17 cellular contexts compared by ENCODE assay signal in the genomic region with DNA sequence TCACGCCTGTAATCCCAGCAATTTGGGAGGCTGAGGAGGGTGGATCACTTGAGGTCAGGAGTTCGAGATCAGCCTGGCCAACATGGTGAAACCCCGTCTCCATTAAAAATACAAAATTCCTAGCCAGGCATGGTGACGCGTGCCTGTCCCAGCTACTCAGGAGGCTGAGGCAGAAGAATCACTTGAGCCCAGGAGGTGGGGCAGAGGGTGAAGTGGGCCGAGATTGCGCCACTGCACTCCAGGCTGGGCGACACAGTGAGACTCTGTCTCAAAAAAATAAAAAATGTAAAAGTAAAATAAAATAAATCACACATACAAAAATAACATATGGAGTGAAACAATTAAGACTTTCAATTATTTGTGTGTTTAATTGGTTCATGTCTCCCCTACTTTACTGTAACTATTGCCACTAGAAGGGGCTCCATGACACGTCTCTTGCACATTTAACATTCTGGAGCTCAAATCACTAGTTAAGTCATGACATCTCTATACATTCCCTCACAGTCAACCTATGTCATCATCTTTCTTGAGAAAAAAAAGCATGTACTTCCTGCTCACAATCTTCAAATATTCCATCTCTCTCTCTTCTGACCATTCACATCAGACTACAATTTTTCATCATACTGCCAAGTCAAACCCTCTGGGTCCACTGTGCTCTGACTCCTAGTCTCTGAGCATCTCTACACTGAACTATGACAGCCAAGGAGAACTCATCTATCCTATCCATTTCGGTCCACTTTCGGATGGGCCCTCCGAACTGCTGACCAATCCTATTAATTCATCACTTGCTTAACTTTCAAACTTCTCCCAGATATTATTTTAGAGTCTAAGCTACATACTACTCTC. TPM values are rescaled to one million over a fixed set of nuclear protein-coding genes. Genes with fewer than 3 reads are reported as not detected.
A peak's percentile ranks its signal among the peaks of the same experiment; 100 is the strongest.
DNase-seq lines count a peak whose midpoint lies in the region; ATAC-seq and TF ChIP-seq lines count a peak whose summit lies in the region.
"Had no signal": no experiment of that assay in that cellular context is flagged by ENCODE, and none has a peak within 500 bp of the region (broad histone marks: within the 10 kb centered on the region; RNA-seq: fewer than 3 reads in every experiment).

No MANE protein-coding gene starts in this region.

- H3K36me3 Mint-ChIP-seq in CD14-positive monocyte (peaks cover 8 to 16% of the 10 kb centered on the region in 2 donors), immature natural killer cell (peaks cover 0 to 4% (median 0%) of the 10 kb centered on the region in 3 donors)

- H3K9ac ChIP-seq in adipocyte (ENCODE audit: low read length), result peak overlapping the region; percentile 42

- peak; percentile 65 to 78 for ATAC-seq in lower lobe of right lung
- ATAC-seq in sciatic nerve, result no peak
- ATAC-seq: esophagus mucosa, Panc1, SK-N-SH treated with all-trans-retinoic acid at 6 μM for 48 hours had no signal

- intact Hi-C loops in CD14-positive monocyte (cut with micrococcal nuclease) (loop anchor here in 1 of 2 donors (10.0 kb wide), 1 partner anchor 345 kb away; no protein-coding TSS in a partner anchor), lower lobe of right lung (cut with DNase I) (no loop called here), sciatic nerve (cut with DNase I) (no loop called here)

- H3K27me3 Mint-ChIP-seq in CD14-positive monocyte (ENCODE audit: low read depth in 3 of 3) (peaks cover 0 to 2% (median 1%) of the 10 kb centered on the region in 3 donors), immature natural killer cell (ENCODE audit: low read depth in 3 of 3) (no peaks in the 10 kb centered on the region)

- H3K4me1 Mint-ChIP-seq in CD14-positive monocyte, result peaks cover 39% of the 10 kb centered on the region
- H3K4me1 Mint-ChIP-seq in immature natural killer cell, result peaks cover 21 to 44% of the 10 kb centered on the region in 2 donors

- peak overlapping the region in 4 of 7 donors; percentile 5 to 56 (median 32) for H3K27ac Mint-ChIP-seq in CD14-positive monocyte
- peak overlapping the region in 3 of 6 donors; percentile 4 to 54 (median 36) for H3K27ac Mint-ChIP-seq in immature natural killer cell

- H3K36me3 ChIP-seq in adipocyte (ENCODE audit: control insufficient read depth, insufficient read depth, low read length, severe bottlenecking) (peaks cover 16% of the 10 kb centered on the region), lower lobe of right lung (no peaks in the 10 kb centered on the region)

- no peak overlapping the region for H3K4me3 Mint-ChIP-seq in CD14-positive monocyte
- no peak overlapping the region for H3K4me3 Mint-ChIP-seq in immature natural killer cell

- peaks cover 56% of the 10 kb centered on the region for H3K4me1 ChIP-seq in adipocyte (ENCODE audit: control insufficient read depth, insufficient read depth, low read length)
- H3K4me1 ChIP-seq in lower lobe of right lung, result peaks cover 53% of the 10 kb centered on the region

- no peak for DNase-seq in CD14-positive monocyte (ENCODE audit: low spot score)
- DNase-seq in EL, result peak; percentile 17
- DNase-seq in adipocyte (ENCODE audit: low read depth), result peak; percentile 23
- DNase-seq in lower lobe of right lung, result peak; percentile 81
- DNase-seq in sciatic nerve (ENCODE audit: low spot score), result no peak
- DNase-seq in GM19238 (ENCODE audit: insufficient read length, low spot score), result no peak
- DNase-seq in NCI-H2107 treated with DMSO at 0.1 percent for 48 hours (lab: John Stamatoyannopoulos, UW; ENCODE audit: unreplicated experiment), result no peak
- no peak for DNase-seq in immature natural killer cell
- DNase-seq: dermis blood vessel endothelial cell; kidney; NCI-H2081; NCI-H69; stimulated activated CD4-positive, alpha-beta T cell treated with anti-CD3 and anti-CD28 coated beads, Interleukin-4, amount 100 ng/mL, for 1 hour had no signal

- peak overlapping the region; percentile 47 for H3K4me3 ChIP-seq in adipocyte (ENCODE audit: low read length)
- no peak overlapping the region for H3K4me3 ChIP-seq in lower lobe of right lung
- H3K4me3 ChIP-seq: tibial nerve had no signal

- H3K9me3 ChIP-seq in adipocyte (ENCODE audit: control insufficient read depth, low read length), result no peaks in the 10 kb centered on the region
- no peaks in the 10 kb centered on the region for H3K9me3 ChIP-seq in lower lobe of right lung
- H3K9me3 ChIP-seq: tibial nerve had no signal

- no peak for TF ChIP-seq CTCF in CD14-positive monocyte (IDR thresholded peaks at IDR 0.05)
- TF ChIP-seq CTCF in lower lobe of right lung (IDR thresholded peaks at IDR 0.05), result no peak

- no peak overlapping the region for H3K27ac ChIP-seq in lower lobe of right lung
- H3K27ac ChIP-seq: tibial nerve had no signal

- H3K27me3 ChIP-seq in adipocyte (replicated peaks; ENCODE audit: control insufficient read depth, insufficient read depth, low read length) (no peaks in the 10 kb centered on the region), lower lobe of right lung (ENCODE audit: low read depth) (no peaks in the 10 kb centered on the region)
- H3K27me3 ChIP-seq: tibial nerve had no signal

- no peaks in the 10 kb centered on the region for H3K9me3 Mint-ChIP-seq in CD14-positive monocyte
- no peaks in the 10 kb centered on the region for H3K9me3 Mint-ChIP-seq in immature natural killer cell

RNA-seq across cellular contexts. Expression of a gene that starts 6.7 kb away (rescaled TPM):
- polyA plus RNA-seq in CD14-positive monocyte (1 to 10 TPM; 3.6 to 4.5 TPM), immature natural killer cell (10 to 100 TPM in 1 of 3 donors, 1 to 10 TPM in 2; 4.5 to 11.0 (median 5.5) TPM)
- total RNA-seq in lower lobe of right lung (59.9 TPM), sciatic nerve (45.0 TPM)

RNA-seq across cellular contexts. Expression of a gene that starts 56.9 kb away (rescaled TPM):
- polyA plus RNA-seq in CD14-positive monocyte (10 to 100 TPM; 43.0 to 56.1 TPM), immature natural killer cell (100 to 1,000 TPM in 2 of 3 donors, 10 to 100 TPM in 1; 67.2 to 130 (median 126) TPM)
- total RNA-seq in lower lobe of right lung (44.2 TPM), sciatic nerve (35.5 TPM)

Comparison
In these comparisons a context has a peak if more than half of its experiments do, and no peak if none do; other contexts are left out.
1. DNase-seq: peak in EL (single experiment), adipocyte (single experiment) and lower lobe of right lung (single experiment); none in CD14-positive monocyte (single experiment), sciatic nerve (single experiment), GM19238 (single experiment), NCI-H2107 treated with DMSO at 0.1 percent for 48 hours (single experiment) and immature natural killer cell (0 of 3).